In the genomic region with DNA sequence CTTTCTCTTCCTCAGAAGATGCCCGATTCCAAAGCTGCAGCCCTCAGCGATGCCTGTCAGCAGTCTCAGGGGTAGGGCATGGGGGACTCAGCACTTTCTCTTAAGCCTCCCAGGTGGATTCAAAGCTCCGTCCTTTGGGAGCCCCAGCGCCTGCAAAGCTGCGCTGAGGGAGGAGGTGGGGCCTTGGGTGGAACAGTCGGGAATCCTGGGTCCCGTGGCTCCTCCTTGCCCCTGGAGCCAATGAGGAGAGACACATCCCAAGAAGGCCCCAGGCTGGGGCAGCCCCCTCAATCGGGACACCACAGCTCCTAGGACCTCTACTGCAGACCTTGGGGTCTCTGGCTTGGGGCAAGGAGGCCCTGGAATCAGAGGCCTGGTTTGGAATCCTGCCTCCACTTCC, we compare ENCODE assay signal across 18 cellular contexts.
DNase-seq lines count a peak whose midpoint lies in the region; ATAC-seq and TF ChIP-seq lines count a peak whose summit lies in the region.
"Had no signal": no experiment of that assay in that cellular context is flagged by ENCODE, and none has a peak within 500 bp of the region (broad histone marks: within the 10 kb centered on the region; RNA-seq: fewer than 3 reads in every experiment).

No MANE protein-coding gene starts in this region.

- H3K27me3 ChIP-seq in ascending aorta: no peaks in the 10 kb centered on the region
- peaks cover 30% of the 10 kb centered on the region for H3K27me3 ChIP-seq in lower lobe of right lung (ENCODE audit: low read depth)
- H3K27me3 ChIP-seq in thoracic aorta (replicated peaks; ENCODE audit: insufficient read depth): no peaks in the 10 kb centered on the region

- H3K4me1 ChIP-seq in ascending aorta: peaks cover 3 to 12% of the 10 kb centered on the region in 2 donors
- peaks cover 22% of the 10 kb centered on the region for H3K4me1 ChIP-seq in lower lobe of right lung
- H3K4me1 ChIP-seq in thoracic aorta (ENCODE audit: control insufficient read depth in 1 of 2, low read depth in 2 of 2): peaks cover 3 to 24% of the 10 kb centered on the region in 2 donors

- no peak overlapping the region for H3K4me3 Mint-ChIP-seq in immature natural killer cell
- H3K4me3 Mint-ChIP-seq: neural crest cell had no signal

- peaks cover 0 to 4% of the 10 kb centered on the region in 2 donors for H3K4me1 Mint-ChIP-seq in immature natural killer cell

- H3K27me3 Mint-ChIP-seq in immature natural killer cell (ENCODE audit: low read depth in 3 of 3): peaks cover 9 to 13% (median 13%) of the 10 kb centered on the region in 3 donors

- H3K36me3 Mint-ChIP-seq in immature natural killer cell: no peaks in the 10 kb centered on the region
- H3K36me3 Mint-ChIP-seq: activated naive CD4-positive, alpha-beta T cell treated with anti-CD3 and anti-CD28 coated beads, Interleukin-2, amount 50 U/mL, for 72 hours; IgD-negative memory B cell; stimulated activated memory B cell treated with anti-CD40 and anti-IgM and Interleukin-4, amounts not matched to agents 10 μg/mL and 1 μg/mL and 100 μg/mL, for 72 hours had no signal

- H3K4me3 ChIP-seq in ascending aorta: peak overlapping the region; percentile 44 to 56
- peak overlapping the region; percentile 25 for H3K4me3 ChIP-seq in lower lobe of right lung
- peak overlapping the region; percentile 66 for H3K4me3 ChIP-seq in thoracic aorta
- H3K4me3 ChIP-seq: GM12878 had no signal

- H3K27ac ChIP-seq in ascending aorta: no peak overlapping the region
- no peak overlapping the region for H3K27ac ChIP-seq in lower lobe of right lung
- no peak overlapping the region for H3K27ac ChIP-seq in thoracic aorta
- H3K27ac ChIP-seq in substantia nigra (ENCODE audit: low read depth, low read length, poor library complexity, severe bottlenecking): no peak overlapping the region
- H3K27ac ChIP-seq: 22Rv1, HL-60, upper lobe of left lung had no signal

- TF ChIP-seq CTCF in ascending aorta (IDR thresholded peaks at IDR 0.05) (no peak), lower lobe of right lung (IDR thresholded peaks at IDR 0.05) (no peak), thoracic aorta (IDR thresholded peaks at IDR 0.05) (no peak)

- no peaks in the 10 kb centered on the region for H3K9me3 ChIP-seq in ascending aorta
- no peaks in the 10 kb centered on the region for H3K9me3 ChIP-seq in lower lobe of right lung
- no peaks in the 10 kb centered on the region for H3K9me3 ChIP-seq in thoracic aorta
- H3K9me3 ChIP-seq: upper lobe of left lung had no signal

- ATAC-seq in lower lobe of right lung (peak; percentile 3 to 12), thoracic aorta (ENCODE audit: insufficient number of reproducible peaks, low FRiP score, low read depth) (no peak), GM18909 (IDR thresholded peaks at IDR 0.05; ENCODE audit: poor library complexity, unreplicated experiment) (no peak)

- intact Hi-C loops in ascending aorta (cut with DNase I) (loop anchor here (1.0 to 10.0 kb wide), 2 partner anchors 110 to 516 kb away; no protein-coding TSS in a partner anchor), lower lobe of right lung (cut with DNase I) (loop anchor here (5.0 kb wide), 1 partner anchor 109 kb away; no protein-coding TSS in a partner anchor)

- no peaks in the 10 kb centered on the region for H3K9me3 Mint-ChIP-seq in immature natural killer cell
- H3K9me3 Mint-ChIP-seq: activated naive CD4-positive, alpha-beta T cell treated with anti-CD3 and anti-CD28 coated beads, Interleukin-2, amount 50 U/mL, for 72 hours; neural crest cell; stimulated activated memory B cell treated with anti-CD40 and anti-IgM and Interleukin-4, amounts not matched to agents 10 μg/mL and 1 μg/mL and 100 μg/mL, for 72 hours had no signal

- DNase-seq in DMS153 (lab: John Stamatoyannopoulos, UW): peak; percentile 4
- no peak for DNase-seq in DMS153 treated with DMSO at 0.1 percent for 48 hours (lab: John Stamatoyannopoulos, UW; ENCODE audit: unreplicated experiment)
- no peak for DNase-seq in ascending aorta (ENCODE audit: low spot score in 2 of 2)
- no peak for DNase-seq in lower lobe of right lung
- DNase-seq in thoracic aorta (ENCODE audit: low spot score): no peak
- DNase-seq in immature natural killer cell: no peak
- DNase-seq in substantia nigra (lab: John Stamatoyannopoulos, UW): no peak
- DNase-seq: GF-D8, NCI-H1694 had no signal

- H3K36me3 ChIP-seq in ascending aorta (no peaks in the 10 kb centered on the region), lower lobe of right lung (no peaks in the 10 kb centered on the region), thoracic aorta (no peaks in the 10 kb centered on the region)
- H3K36me3 ChIP-seq: upper lobe of left lung had no signal

- no peak overlapping the region for H3K27ac Mint-ChIP-seq in immature natural killer cell
- H3K27ac Mint-ChIP-seq: activated naive CD4-positive, alpha-beta T cell treated with anti-CD3 and anti-CD28 coated beads, Interleukin-2, amount 50 U/mL, for 72 hours; IgD-negative memory B cell; stimulated activated memory B cell treated with anti-CD40 and anti-IgM and Interleukin-4, amounts not matched to agents 10 μg/mL and 1 μg/mL and 100 μg/mL, for 72 hours had no signal

Comparison
In these comparisons a context has a peak if more than half of its experiments do, and no peak if none do; other contexts are left out.
1. ATAC-seq: peak in lower lobe of right lung (2 of 2); none in thoracic aorta (single experiment) and GM18909 (single experiment).
2. Peak in every context shown above with its lines, with median percentiles within 50 percentile points of each other: H3K4me3 ChIP-seq.